Comparison of ENCODE assay signal across 8 cellular contexts in genomic region chr15:90351479-90352108, GRCh38. TPM values are rescaled to one million over a fixed set of nuclear protein-coding genes. Genes with fewer than 3 reads are reported as not detected.
DNase-seq lines count a peak whose midpoint lies in the region; ATAC-seq, FAIRE-seq and TF ChIP-seq lines count a peak whose summit lies in the region.

No MANE protein-coding gene starts in this region.

- no peak for TF ChIP-seq CTCF in breast epithelium (IDR thresholded peaks at IDR 0.05)
- TF ChIP-seq CTCF in lung (IDR thresholded peaks at IDR 0.05; ENCODE audit: control extremely low read depth, extremely low read depth) = no peak
- no peak for TF ChIP-seq CTCF in D721Med (IDR thresholded peaks at IDR 0.05; ENCODE audit: insufficient read depth, missing control alignments)

- H3K27me3 ChIP-seq in breast epithelium (no peaks in the 10 kb centered on the region), lung (ENCODE audit: control insufficient read depth, insufficient read depth) (no peaks in the 10 kb centered on the region), small intestine (ENCODE audit: control insufficient read depth in 2 of 2, insufficient read depth in 2 of 2, low read length in 2 of 2) (no peaks in the 10 kb centered on the region)

- H3K4me3 Mint-ChIP-seq in IgD-negative memory B cell = peak overlapping the region; percentile 88 to 93 (median 91)

- peak overlapping the region; percentile 3 to 50 (median 46) for H3K27ac Mint-ChIP-seq in IgD-negative memory B cell

- H3K4me1 ChIP-seq in breast epithelium (no peaks in the 10 kb centered on the region), lung (ENCODE audit: control insufficient read depth in 2 of 2, insufficient read depth in 2 of 2, low read length in 2 of 2) (peaks cover 0 to 4% of the 10 kb centered on the region in 2 donors), small intestine (ENCODE audit: control insufficient read depth in 2 of 2, insufficient read depth in 1 of 2, low read depth in 1 of 2, low read length in 1 of 2) (peaks cover 0 to 4% of the 10 kb centered on the region in 2 donors)

- DNase-seq in breast epithelium (ENCODE audit: low spot score in 2 of 2) (no peak), lung (ENCODE audit: low spot score) (no peak), D341Med (ENCODE audit: low spot score) (no peak), small intestine (no peak), D721Med (ENCODE audit: insufficient read length, low spot score) (no peak)

- H3K9me3 ChIP-seq in breast epithelium (no peaks in the 10 kb centered on the region), lung (ENCODE audit: control insufficient read depth in 2 of 2, insufficient read depth in 1 of 2, low read length in 1 of 2) (no peaks in the 10 kb centered on the region), small intestine (ENCODE audit: control insufficient read depth, low read depth) (no peaks in the 10 kb centered on the region)

- H3K27me3 Mint-ChIP-seq in IgD-negative memory B cell = peaks cover 2% of the 10 kb centered on the region

- H3K9me3 Mint-ChIP-seq in IgD-negative memory B cell = no peaks in the 10 kb centered on the region

- no peaks in the 10 kb centered on the region for H3K36me3 Mint-ChIP-seq in IgD-negative memory B cell

- peaks cover 2 to 6% (median 4%) of the 10 kb centered on the region in 3 donors for H3K4me1 Mint-ChIP-seq in IgD-negative memory B cell

- peak overlapping the region; percentile 65 to 94 (median 90) for H3K4me3 ChIP-seq in breast epithelium
- peak overlapping the region; percentile 32 for H3K4me3 ChIP-seq in lung
- H3K4me3 ChIP-seq in small intestine (ENCODE audit: low read depth in 1 of 2, low read length in 2 of 2) = no peak overlapping the region

- ATAC-seq in GM19372 (IDR thresholded peaks at IDR 0.05; ENCODE audit: low read depth, unreplicated experiment) = peak; percentile 7
- no peak for ATAC-seq in lung (ENCODE audit: insufficient read depth, low FRiP score)
- ATAC-seq in HG03139 (IDR thresholded peaks at IDR 0.05; ENCODE audit: unreplicated experiment) = no peak

- intact Hi-C loops in breast epithelium (cut with DNase I; ENCODE audit: low total_unique reads) = no loop called here

- FAIRE-seq in small intestine (lab: Jason Lieb, UNC) (no peak), D721Med (lab: Jason Lieb, UNC) (no peak)

- peak overlapping the region; percentile 48 to 74 for H3K27ac ChIP-seq in breast epithelium
- H3K27ac ChIP-seq in lung (ENCODE audit: low read depth in 1 of 2, low read length in 1 of 2) = no peak overlapping the region
- no peak overlapping the region for H3K27ac ChIP-seq in small intestine (ENCODE audit: low read depth in 1 of 2, low read length in 1 of 2)

- 31 to 33% methylated on average over 25 of the region's 25 CpGs for WGBS in lung, 2 donors
- 31 to 42% (median 40%) methylated on average over 25 of the region's 25 CpGs for WGBS in small intestine, 3 donors

- no peak for TF ChIP-seq POLR2A in breast epithelium (IDR thresholded peaks at IDR 0.05)

- no peaks in the 10 kb centered on the region for H3K36me3 ChIP-seq in breast epithelium
- no peaks in the 10 kb centered on the region for H3K36me3 ChIP-seq in lung (ENCODE audit: control insufficient read depth in 2 of 2, insufficient read depth in 2 of 2, low read length in 2 of 2)
- no peaks in the 10 kb centered on the region for H3K36me3 ChIP-seq in small intestine (ENCODE audit: control insufficient read depth in 2 of 2, insufficient read depth in 2 of 2, low read length in 2 of 2)

RNA-seq across cellular contexts. Expression of gene ZNF774, which starts 0.5 kb away (rescaled TPM):
- polyA plus RNA-seq in IgD-negative memory B cell = 0.04 TPM
- total RNA-seq in breast epithelium = 1 to 10 TPM; 2.6 to 7.6 (median 4.6) TPM
- 1 to 10 TPM; 2.5 to 4.9 TPM for total RNA-seq in lung
- polyA plus RNA-seq in lung = 1 to 10 TPM; 1.6 to 1.9 TPM
- 1 to 10 TPM in 2 of 3 donors, under 1 TPM in 1; 0.89 to 2.1 (median 1.4) TPM for polyA plus RNA-seq in small intestine

RNA-seq across cellular contexts. Expression of gene IQGAP1, which starts 36.4 kb away (rescaled TPM):
- polyA plus RNA-seq in IgD-negative memory B cell = 136 TPM
- total RNA-seq in breast epithelium = 100 to 1,000 TPM; 244 to 387 (median 288) TPM
- 100 to 1,000 TPM; 217 to 396 TPM for total RNA-seq in lung
- polyA plus RNA-seq in lung = 100 to 1,000 TPM in 1 of 2 donors, 10 to 100 TPM in 1; 83.0 to 160 TPM
- polyA plus RNA-seq in small intestine = 10 to 100 TPM; 54.3 to 77.9 (median 61.7) TPM

Comparison
In these comparisons a context has a peak if more than half of its experiments do, and no peak if none do; other contexts are left out.
1. H3K27ac ChIP-seq: peak in breast epithelium (2 of 2); none in lung (0 of 2) and small intestine (0 of 2).
2. H3K4me3 ChIP-seq: peak in breast epithelium (3 of 3) and lung (single experiment); none in small intestine (0 of 2).